In the genomic region with DNA sequence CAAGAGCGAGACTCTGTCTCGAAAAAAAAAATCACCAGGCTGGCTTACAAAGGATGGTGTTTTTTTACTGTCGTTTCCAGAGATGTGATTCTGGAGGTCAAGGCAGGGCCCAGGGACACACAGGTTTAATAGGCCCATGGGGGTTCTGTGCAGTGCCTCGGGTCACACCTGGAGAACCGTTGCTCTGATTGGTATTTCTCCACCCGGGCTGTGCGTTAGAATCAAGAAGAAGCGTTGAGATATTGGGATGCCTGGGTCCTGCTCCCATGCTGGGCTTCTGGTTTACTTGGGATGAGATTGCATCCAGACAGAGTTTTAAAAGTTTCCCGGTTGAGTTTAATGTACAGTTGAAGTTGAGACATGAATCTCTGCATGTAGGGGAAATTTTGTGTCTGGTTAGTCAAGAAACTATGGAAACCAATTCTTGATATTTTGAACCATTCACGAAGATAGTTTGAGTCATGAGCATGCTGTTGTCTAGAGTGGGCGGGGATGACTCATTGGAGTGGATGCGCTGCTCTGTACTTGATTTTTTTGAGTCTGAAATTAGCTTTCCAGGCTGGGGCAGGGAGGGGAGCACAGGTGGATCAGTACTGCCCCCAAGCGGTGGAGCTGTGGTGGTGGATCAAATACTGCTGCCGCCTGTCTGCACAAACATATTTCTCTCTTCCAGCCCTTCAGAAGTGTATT, we compare ENCODE assay signal across 8 cellular contexts. TPM values are rescaled to one million over a fixed set of nuclear protein-coding genes. Genes with fewer than 3 reads are reported as not detected.
DNase-seq lines count a peak whose midpoint lies in the region; ATAC-seq, FAIRE-seq and TF ChIP-seq lines count a peak whose summit lies in the region.

No MANE protein-coding gene starts in this region.

- ATAC-seq in GM21825 (IDR thresholded peaks at IDR 0.05; ENCODE audit: unreplicated experiment) (peak; percentile 53), aorta (ENCODE audit: low FRiP score) (peak; percentile 80)

- no peak overlapping the region for H3K27ac ChIP-seq in cardiac muscle cell
- H3K27ac ChIP-seq in aorta (ENCODE audit: low read depth in 1 of 2, low read length in 2 of 2): no peak overlapping the region

- no peaks in the 10 kb centered on the region for H3K27me3 ChIP-seq in cardiac muscle cell
- no peaks in the 10 kb centered on the region for H3K27me3 ChIP-seq in aorta (ENCODE audit: control insufficient read depth in 1 of 2, insufficient read depth in 2 of 2, low read length in 1 of 2)

- no peak overlapping the region for H3K4me3 ChIP-seq in cardiac muscle cell
- no peak overlapping the region for H3K4me3 ChIP-seq in aorta (ENCODE audit: low read length in 2 of 2)

- H3K4me1 ChIP-seq in cardiac muscle cell (ENCODE audit: low read depth): no peaks in the 10 kb centered on the region
- H3K4me1 ChIP-seq in aorta (ENCODE audit: control insufficient read depth in 1 of 2, insufficient read depth in 2 of 2, low read length in 2 of 2): no peaks in the 10 kb centered on the region

- TF ChIP-seq CTCF in cardiac muscle cell (IDR thresholded peaks at IDR 0.05; ENCODE audit: low read depth, low read length): peak; percentile 91

- H3K9me3 ChIP-seq in cardiac muscle cell (ENCODE audit: low read depth) (no peaks in the 10 kb centered on the region), aorta (ENCODE audit: control insufficient read depth, low read length) (no peaks in the 10 kb centered on the region)

- peaks cover 16% of the 10 kb centered on the region for H3K36me3 ChIP-seq in cardiac muscle cell
- H3K36me3 ChIP-seq in aorta (ENCODE audit: control insufficient read depth in 1 of 2, insufficient read depth in 2 of 2, low read length in 1 of 2): no peaks in the 10 kb centered on the region

- intact Hi-C loops in aorta (cut with DNase I): loop anchor here in 1 of 2 donors (5.0 kb wide), 1 partner anchor 452 kb away; a partner anchor contains a TSS

- 55% methylated on average over 14 of the region's 14 CpGs for WGBS in aorta, 2 donors

- in situ Hi-C loops in SK-MEL-5 (cut with HindIII; ENCODE audit: low pct_unique_long_range_greater_than_20kb, low sequenced_read_pairs): no loop called here

- peak; percentile 88 to 92 for DNase-seq in Kasumi-1 (lab: John Stamatoyannopoulos, UW)
- DNase-seq in SK-MEL-5 (ENCODE audit: low read depth, low spot score): peak; percentile 92
- peak; percentile 93 for DNase-seq in activated naive CD4-positive, alpha-beta T cell treated with anti-CD3 and anti-CD28 coated beads, Interleukin-2, amount 50 U/mL, for 16 hours
- peak; percentile 78 to 96 for DNase-seq in cardiac muscle cell (ENCODE audit: low read depth in 1 of 2, low spot score in 1 of 2)
- peak; percentile 89 for DNase-seq in putamen (ENCODE audit: low spot score)
- peak in 1 of 2 donors; percentile 70 for DNase-seq in aorta

- peak; percentile 85 for FAIRE-seq in G401.6 (lab: Jason Lieb, UNC)

RNA-seq across cellular contexts. Expression of gene GREB1, which starts 50.1 kb away (rescaled TPM):
- total RNA-seq in SK-MEL-5 (2014; rRNA removed; shearing (Covaris generic)): 57.6 and 72.2 TPM in 2 replicates
- polyA plus RNA-seq in SK-MEL-5 (2015; cell fraction: cytosol; rRNA removed): 73.8 and 91.7 TPM in 2 replicates
- polyA plus RNA-seq in SK-MEL-5 (2015; cell fraction: nucleus; rRNA removed): 61.7 and 64.1 TPM in 2 replicates
- 32.6 and 50.5 TPM in 2 replicates for total RNA-seq in cardiac muscle cell
- polyA plus RNA-seq in cardiac muscle cell: 27.1 and 36.8 TPM in 2 replicates
- 1 to 10 TPM; 7.2 to 8.6 TPM for total RNA-seq in aorta
- under 1 TPM in 1 of 2 donors, not detected in 1; 0.13 TPM for polyA plus RNA-seq in aorta
